ENCODE assay signal across 10 cellular contexts in the genomic region with DNA sequence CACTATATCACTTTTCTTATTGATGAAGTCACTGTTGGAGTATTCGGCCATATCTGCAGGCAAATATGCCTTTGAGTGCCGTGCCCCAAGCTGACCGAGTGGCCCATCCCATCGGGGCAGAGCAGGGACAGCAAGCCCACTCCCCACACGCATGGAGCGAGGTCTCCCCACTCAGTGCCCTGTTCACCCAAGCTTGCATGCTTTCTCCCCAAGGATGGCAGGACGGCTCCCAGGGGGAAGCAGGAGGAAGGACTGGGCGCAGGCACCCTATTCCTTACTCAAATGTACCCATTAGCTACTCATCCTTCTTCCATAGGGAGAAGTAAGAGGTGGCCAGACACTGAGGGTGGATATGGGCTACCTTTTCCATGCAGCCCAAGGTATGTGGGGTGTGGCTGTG.
"Had no signal": no experiment of that assay in that cellular context is flagged by ENCODE, and none has a peak within 500 bp of the region (broad histone marks: within the 10 kb centered on the region; RNA-seq: fewer than 3 reads in every experiment).

No MANE protein-coding gene starts in this region.

- H3K9me3 ChIP-seq: HAP-1 had no signal

- H3K27me3 Mint-ChIP-seq: IgD-negative memory B cell had no signal

- H3K9ac ChIP-seq: GM23248 had no signal

- H3K27ac Mint-ChIP-seq: HFFc6, IgD-negative memory B cell had no signal

- H3K4me3 ChIP-seq: GM23248, HAP-1 had no signal

- DNase-seq: GM23248, GOT3, H7, HFFc6, KBM-7 had no signal

- H3K4me1 ChIP-seq: HAP-1 had no signal

- H3K4me3 Mint-ChIP-seq: HFFc6, IgD-negative memory B cell had no signal

- H3K36me3 ChIP-seq: HAP-1 had no signal

- H3K27ac ChIP-seq: GM23248, HL-60 had no signal

- H2AFZ ChIP-seq: GM23248 had no signal

- ATAC-seq: HCT116, HepG2 had no signal
